In genomic region chr3:182393830-182394367, GRCh38 we compare ENCODE assay signal across 15 cellular contexts.
"Had no signal": no experiment of that assay in that cellular context is flagged by ENCODE, and none has a peak within 500 bp of the region (broad histone marks: within the 10 kb centered on the region; RNA-seq: fewer than 3 reads in every experiment).

No MANE protein-coding gene starts in this region.

- H3K27me3 ChIP-seq: cardiac muscle cell, esophagus squamous epithelium, transverse colon had no signal

- H3K27me3 Mint-ChIP-seq: activated CD4-positive, alpha-beta T cell treated with anti-CD3 and anti-CD28 coated beads for 36 hours had no signal

- H3K27ac Mint-ChIP-seq: activated CD4-positive, alpha-beta T cell treated with anti-CD3 and anti-CD28 coated beads for 36 hours; activated T-helper 1 cell treated with anti-CD3 and anti-CD28 coated beads, Interleukin-12 subunit alpha, Interleukin-12 subunit beta, Interleukin-2, Interleukin-4 antibody, amounts not matched to agents 30 ng/mL and 10 ng/mL and 1 ng/mL, durations not matched to agents 14 hours and 24 hours and 36 hours; natural killer cell had no signal

- H3K27ac ChIP-seq: cardiac muscle cell, esophagus squamous epithelium, spleen, transverse colon, VCaP had no signal

- H3K36me3 Mint-ChIP-seq: natural killer cell had no signal

- H3K4me3 ChIP-seq: cardiac muscle cell, esophagus squamous epithelium, spleen, transverse colon had no signal

- DNase-seq: activated CD4-positive, alpha-beta T cell treated with anti-CD3 and anti-CD28 coated beads for 36 hours; activated naive CD4-positive, alpha-beta T cell; esophagus squamous epithelium; foreskin fibroblast; natural killer cell; spleen; stimulated activated CD4-positive, alpha-beta T cell treated with anti-CD3 and anti-CD28 coated beads, Interleukin-2, amount 100 ng/mL, for 24 hours; stimulated activated naive CD4-positive, alpha-beta T cell; substantia nigra; T1000; transverse colon had no signal

- H3K9me3 ChIP-seq: esophagus squamous epithelium, spleen, transverse colon had no signal

- ATAC-seq: activated CD4-positive, alpha-beta T cell treated with anti-CD3 and anti-CD28 coated beads for 36 hours; natural killer cell; sciatic nerve had no signal

- H3K4me1 ChIP-seq: spleen had no signal

- H3K4me1 Mint-ChIP-seq: activated CD4-positive, alpha-beta T cell treated with anti-CD3 and anti-CD28 coated beads for 36 hours; natural killer cell had no signal

- H3K4me3 Mint-ChIP-seq: activated CD4-positive, alpha-beta T cell treated with anti-CD3 and anti-CD28 coated beads for 36 hours; activated T-helper 1 cell treated with anti-CD3 and anti-CD28 coated beads, Interleukin-12 subunit alpha, Interleukin-12 subunit beta, Interleukin-2, Interleukin-4 antibody, amounts not matched to agents 30 ng/mL and 10 ng/mL and 1 ng/mL, durations not matched to agents 14 hours and 24 hours and 36 hours; natural killer cell had no signal

- H3K36me3 ChIP-seq: cardiac muscle cell, esophagus squamous epithelium, spleen, transverse colon had no signal

- H3K9me3 Mint-ChIP-seq: activated T-helper 1 cell treated with anti-CD3 and anti-CD28 coated beads, Interleukin-12 subunit alpha, Interleukin-12 subunit beta, Interleukin-2, Interleukin-4 antibody, amounts not matched to agents 30 ng/mL and 10 ng/mL and 1 ng/mL, durations not matched to agents 14 hours and 24 hours and 36 hours had no signal
